ENCODE assay signal across 16 cellular contexts in the genomic region with DNA sequence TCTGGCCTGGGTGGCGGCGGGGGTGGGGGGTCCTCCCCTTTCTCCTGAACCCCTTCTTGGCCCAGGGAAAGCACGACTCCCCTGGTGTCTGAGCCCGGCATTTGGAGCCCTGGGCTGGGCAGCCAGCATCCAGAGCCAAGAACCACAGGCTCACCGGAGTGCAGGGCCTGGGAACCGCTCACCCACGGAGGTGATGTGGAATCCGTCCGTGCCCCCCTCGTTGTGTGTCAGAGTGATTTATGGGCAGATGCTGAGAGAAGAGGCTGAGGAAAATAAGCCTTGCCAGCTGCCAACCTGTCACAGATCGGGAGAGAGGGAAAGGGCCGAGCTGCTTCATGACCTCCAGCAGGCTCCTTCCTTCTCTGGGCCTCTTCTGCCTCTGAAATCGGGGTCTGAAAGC.
"Had no signal": no experiment of that assay in that cellular context is flagged by ENCODE, and none has a peak within 500 bp of the region (broad histone marks: within the 10 kb centered on the region; RNA-seq: fewer than 3 reads in every experiment).

No MANE protein-coding gene starts in this region.

- H3K27ac ChIP-seq: ascending aorta, foreskin keratinocyte, right atrium auricular region, suprapubic skin had no signal

- ATAC-seq: activated T-helper 17 cell treated with anti-CD3 and anti-CD28 coated beads, Interleukin-2, amount 50 U/mL, for 72 hours; foreskin keratinocyte; natural killer cell treated with Interleukin-12 subunit alpha and Interleukin-12 subunit beta and Interleukin-15 and Interleukin-18, amount 100 ng/mL, for 72 hours had no signal

- H3K36me3 ChIP-seq: ascending aorta, right atrium auricular region, suprapubic skin had no signal

- H3K27me3 ChIP-seq: ascending aorta, right atrium auricular region, suprapubic skin had no signal

- H3K4me3 ChIP-seq: ascending aorta, right atrium auricular region, suprapubic skin had no signal

- H3K9me3 ChIP-seq: ascending aorta, right atrium auricular region, suprapubic skin had no signal

- DNase-seq: activated CD4-positive, alpha-beta T cell treated with anti-CD3 and anti-CD28 coated beads for 1 hour; activated CD4-positive, alpha-beta T cell treated with anti-CD3 and anti-CD28 coated beads, Interleukin-2, amount 50 U/mL, for 4 hours; activated naive CD4-positive, alpha-beta T cell treated with anti-CD3 and anti-CD28 coated beads for 36 hours; activated T-cell treated with anti-CD3 and anti-CD28 coated beads for 4 hours; effector memory CD4-positive, alpha-beta T cell; foreskin keratinocyte; occipital lobe; stimulated activated CD4-positive, alpha-beta T cell treated with anti-CD3 and anti-CD28 coated beads, Interleukin-4, amount 100 ng/mL, for 4 hours; stimulated activated CD8-positive, alpha-beta memory T cell treated with anti-CD3 and anti-CD28 coated beads, Interleukin-4, amount 100 ng/mL, for 48 hours; T-helper 9 cell; trophoblast cell had no signal
